22 cellular contexts compared by ENCODE assay signal in genomic region chr6:159212881-159213280, GRCh38. TPM values are rescaled to one million over a fixed set of nuclear protein-coding genes. Genes with fewer than 3 reads are reported as not detected.
"Had no signal": no experiment of that assay in that cellular context is flagged by ENCODE, and none has a peak within 500 bp of the region (broad histone marks: within the 10 kb centered on the region; RNA-seq: fewer than 3 reads in every experiment).

No MANE protein-coding gene starts in this region.

- H3K9me3 ChIP-seq: mucosa of descending colon, psoas muscle, spleen, thoracic aorta, transverse colon, upper lobe of right lung, uterus had no signal

- H3K9me3 Mint-ChIP-seq: effector memory CD8-positive, alpha-beta T cell; mesothelial cell of epicardium; naive B cell; stimulated activated memory B cell treated with anti-CD40 and anti-IgM and Interleukin-4, amounts not matched to agents 10 μg/mL and 1 μg/mL and 100 μg/mL, for 72 hours had no signal

- H3K4me1 ChIP-seq: psoas muscle, transverse colon, upper lobe of right lung, uterus had no signal

- H3K27ac Mint-ChIP-seq: effector memory CD8-positive, alpha-beta T cell; mesothelial cell of epicardium; stimulated activated memory B cell treated with anti-CD40 and anti-IgM and Interleukin-4, amounts not matched to agents 10 μg/mL and 1 μg/mL and 100 μg/mL, for 72 hours had no signal

- DNase-seq: cerebellar nuclear complex; cortex of kidney; effector memory CD8-positive, alpha-beta T cell; mesenchymal stem cell; mucosa of descending colon; naive B cell; posterior cingulate gyrus; psoas muscle; right cardiac atrium; spleen; stimulated activated CD4-positive, alpha-beta T cell treated with anti-CD3 and anti-CD28 coated beads, Interleukin-4, amount 100 ng/mL, for 4 hours; stimulated activated naive CD8-positive, alpha-beta T cell treated with anti-CD3 and anti-CD28 coated beads, Interleukin-15, Interleukin-2, amounts not matched to agents 100 U/mL and 50 U/mL, for 24 hours; transverse colon; upper lobe of right lung; uterus had no signal

- H3K27me3 ChIP-seq: transverse colon, upper lobe of right lung, uterus had no signal

- H3K4me3 Mint-ChIP-seq: effector memory CD8-positive, alpha-beta T cell; mesothelial cell of epicardium; naive B cell; stimulated activated memory B cell treated with anti-CD40 and anti-IgM and Interleukin-4, amounts not matched to agents 10 μg/mL and 1 μg/mL and 100 μg/mL, for 72 hours had no signal

- H3K4me3 ChIP-seq: lung, mucosa of descending colon, psoas muscle, skin epidermis, spleen, thoracic aorta, transverse colon, upper lobe of right lung, uterus had no signal

- H3K36me3 ChIP-seq: spleen, thoracic aorta, transverse colon, upper lobe of right lung, uterus had no signal

- H3K36me3 Mint-ChIP-seq: mesothelial cell of epicardium; naive B cell; stimulated activated memory B cell treated with anti-CD40 and anti-IgM and Interleukin-4, amounts not matched to agents 10 μg/mL and 1 μg/mL and 100 μg/mL, for 72 hours had no signal

- ATAC-seq: effector memory CD8-positive, alpha-beta T cell; left lobe of liver; mucosa of descending colon; right cardiac atrium; stimulated activated memory B cell treated with anti-CD40 and anti-IgM and Interleukin-4, amounts not matched to agents 10 μg/mL and 1 μg/mL and 100 μg/mL, for 72 hours; stimulated activated naive CD8-positive, alpha-beta T cell treated with anti-CD3 and anti-CD28 coated beads, Interleukin-15, Interleukin-2, amounts not matched to agents 100 U/mL and 50 U/mL, for 24 hours; upper lobe of right lung had no signal

- H3K27ac ChIP-seq: psoas muscle, skin epidermis, spleen, thoracic aorta, transverse colon, upper lobe of right lung, uterus had no signal

RNA-seq across cellular contexts. Expression of gene FNDC1, which starts 43.7 kb away (rescaled TPM):
- total RNA-seq: dermis microvascular lymphatic vessel endothelial cell had no signal
